15 cellular contexts compared by ENCODE assay signal in the genomic region with DNA sequence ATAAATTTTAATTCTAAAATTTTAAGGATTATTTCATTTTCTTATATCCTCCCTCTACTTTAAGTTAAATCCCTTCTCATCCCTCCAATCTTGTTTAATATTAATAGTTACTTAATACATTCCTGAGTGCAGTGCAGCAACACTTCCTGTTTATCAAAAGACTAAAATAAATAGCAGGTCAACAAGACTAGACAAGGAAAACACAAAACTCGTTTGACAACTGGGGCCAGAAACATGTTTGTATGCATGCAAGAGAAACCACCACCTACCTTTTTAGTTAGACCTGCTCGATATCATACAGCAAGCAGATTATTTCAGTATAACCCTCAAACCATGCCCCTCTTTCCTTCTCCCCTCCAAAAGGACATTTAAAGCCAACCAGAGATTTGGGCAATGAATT.
DNase-seq lines count a peak whose midpoint lies in the region; ATAC-seq and TF ChIP-seq lines count a peak whose summit lies in the region.
"Had no signal": no experiment of that assay in that cellular context is flagged by ENCODE, and none has a peak within 500 bp of the region (broad histone marks: within the 10 kb centered on the region; RNA-seq: fewer than 3 reads in every experiment).

No MANE protein-coding gene starts in this region.

- POLR2A ChIA-PET in Caco-2 (lab: Charles Lee) = no interaction called here
- POLR2A ChIA-PET in PC-3 (lab: Charles Lee; ENCODE audit: unreplicated experiment) = no interaction called here

- no peak for TF ChIP-seq CTCF in Caco-2 (IDR thresholded peaks at IDR 0.05; ENCODE audit: insufficient read depth in 1 of 2, low read depth in 1 of 2, low read length in 1 of 2, severe bottlenecking in 1 of 2, unreplicated experiment in 1 of 2)
- no peak for TF ChIP-seq CTCF in PC-3 (conservative IDR thresholded peaks at IDR 0.05; ENCODE audit: low read depth, low read length)
- TF ChIP-seq CTCF in epithelial cell of esophagus (IDR thresholded peaks at IDR 0.05; ENCODE audit: insufficient read depth, low read depth, low read length, missing control alignments) = no peak
- TF ChIP-seq CTCF in smooth muscle cell (IDR thresholded peaks at IDR 0.05; ENCODE audit: borderline replicate concordance, insufficient read depth, poor library complexity, severe bottlenecking) = no peak
- no peak for TF ChIP-seq CTCF in upper lobe of right lung (IDR thresholded peaks at IDR 0.05)

- H3K27me3 ChIP-seq in Caco-2 (replicated peaks; ENCODE audit: control insufficient read depth, insufficient read depth, low read length) (no peaks in the 10 kb centered on the region), PC-3 (ENCODE audit: low read length) (no peaks in the 10 kb centered on the region), smooth muscle cell (ENCODE audit: low read depth) (no peaks in the 10 kb centered on the region), upper lobe of right lung (no peaks in the 10 kb centered on the region)

- no peaks in the 10 kb centered on the region for H3K9me3 Mint-ChIP-seq in Caco-2 (ENCODE audit: unreplicated experiment)
- no peaks in the 10 kb centered on the region for H3K9me3 Mint-ChIP-seq in activated naive CD8-positive, alpha-beta T cell treated with anti-CD3 and anti-CD28 coated beads for 36 hours
- H3K9me3 Mint-ChIP-seq: H9 had no signal

- intact Hi-C loops in Caco-2 (cut with micrococcal nuclease; ENCODE audit: unreplicated experiment) = no loop called here
- intact Hi-C loops in PC-3 (cut with micrococcal nuclease) = no loop called here
- intact Hi-C loops in upper lobe of right lung (cut with DNase I) = no loop called here

- peaks cover 34% of the 10 kb centered on the region for H3K4me1 Mint-ChIP-seq in Caco-2 (ENCODE audit: low read depth, unreplicated experiment)
- H3K4me1 Mint-ChIP-seq in activated naive CD8-positive, alpha-beta T cell treated with anti-CD3 and anti-CD28 coated beads for 36 hours = no peaks in the 10 kb centered on the region

- H4K20me1 ChIP-seq in PC-3 (ENCODE audit: low read length) (peaks cover 15% of the 10 kb centered on the region), smooth muscle cell (ENCODE audit: low read depth) (peaks cover 90% of the 10 kb centered on the region)

- no peak overlapping the region for H3K4me3 ChIP-seq in Caco-2 (ENCODE audit: low read depth, low read length)
- no peak overlapping the region for H3K4me3 ChIP-seq in PC-3 (ENCODE audit: low read length)
- H3K4me3 ChIP-seq in epithelial cell of esophagus (ENCODE audit: low read length) = peak overlapping the region; percentile 38
- H3K4me3 ChIP-seq in smooth muscle cell = no peak overlapping the region
- no peak overlapping the region for H3K4me3 ChIP-seq in upper lobe of right lung

- ATAC-seq in PC-3 (no peak), upper lobe of right lung (no peak)

- DNase-seq in Caco-2 (no peak), PC-3 (peak; percentile 59), epithelial cell of esophagus (ENCODE audit: low read depth) (peak; percentile 91), smooth muscle cell (lab: John Stamatoyannopoulos, UW; ENCODE audit: unreplicated experiment) (no peak), upper lobe of right lung (no peak), retina (no peak)
- no peak for DNase-seq in activated naive CD8-positive, alpha-beta T cell treated with anti-CD3 and anti-CD28 coated beads for 36 hours
- DNase-seq: DMS79, H9, KBM-7, NCI-H1048, NCI-H2081 treated with DMSO at 0.1 percent for 48 hours, NCI-H2227 treated with DMSO at 0.1 percent for 48 hours, NCI-H524, SIG-M5 had no signal

- H3K27ac ChIP-seq in PC-3 (ENCODE audit: low read length) (no peak overlapping the region), smooth muscle cell (ENCODE audit: low read depth) (peak overlapping the region; percentile 66), upper lobe of right lung (no peak overlapping the region)

- no peak overlapping the region for H2AFZ ChIP-seq in PC-3 (ENCODE audit: low read length)
- no peak overlapping the region for H2AFZ ChIP-seq in smooth muscle cell (ENCODE audit: low read depth)

- H3K4me2 ChIP-seq in PC-3 (ENCODE audit: low read length) (peak overlapping the region; percentile 11), smooth muscle cell (no peak overlapping the region)

- no peak overlapping the region for H3K9ac ChIP-seq in PC-3 (ENCODE audit: low read length)
- no peak overlapping the region for H3K9ac ChIP-seq in smooth muscle cell (ENCODE audit: low read depth)

- H3K36me3 ChIP-seq in Caco-2 (ENCODE audit: control insufficient read depth, insufficient read depth, low read length) (no peaks in the 10 kb centered on the region), PC-3 (ENCODE audit: low read depth, low read length) (no peaks in the 10 kb centered on the region), smooth muscle cell (ENCODE audit: low read depth) (no peaks in the 10 kb centered on the region), upper lobe of right lung (no peaks in the 10 kb centered on the region)

- no peak overlapping the region for H3K4me3 Mint-ChIP-seq in Caco-2 (ENCODE audit: unreplicated experiment)
- H3K4me3 Mint-ChIP-seq in activated naive CD8-positive, alpha-beta T cell treated with anti-CD3 and anti-CD28 coated beads for 36 hours = no peak overlapping the region
- H3K4me3 Mint-ChIP-seq: H9 had no signal

- no peaks in the 10 kb centered on the region for H3K27me3 Mint-ChIP-seq in Caco-2 (ENCODE audit: insufficient read depth, unreplicated experiment)
- H3K27me3 Mint-ChIP-seq in activated naive CD8-positive, alpha-beta T cell treated with anti-CD3 and anti-CD28 coated beads for 36 hours = peaks cover 2% of the 10 kb centered on the region

- H3K79me2 ChIP-seq in PC-3 (ENCODE audit: low read length) (peaks cover 95% of the 10 kb centered on the region), smooth muscle cell (ENCODE audit: low read depth) (peaks cover 42% of the 10 kb centered on the region)

- no peaks in the 10 kb centered on the region for H3K9me3 ChIP-seq in Caco-2
- H3K9me3 ChIP-seq in PC-3 (ENCODE audit: low read length) = no peaks in the 10 kb centered on the region
- H3K9me3 ChIP-seq in smooth muscle cell (replicated peaks; ENCODE audit: low read depth) = no peaks in the 10 kb centered on the region
- H3K9me3 ChIP-seq in upper lobe of right lung = no peaks in the 10 kb centered on the region

- WGBS in smooth muscle cell (ENCODE audit: low lambda C conversion rate) = 76% methylated on average over 2 of the region's 2 CpGs

- H3K36me3 Mint-ChIP-seq in Caco-2 (ENCODE audit: insufficient read depth, unreplicated experiment) = peaks cover 5% of the 10 kb centered on the region
- H3K36me3 Mint-ChIP-seq in activated naive CD8-positive, alpha-beta T cell treated with anti-CD3 and anti-CD28 coated beads for 36 hours = no peaks in the 10 kb centered on the region

- CTCF ChIA-PET in Caco-2 (lab: Charles Lee) (no interaction called here), PC-3 (lab: Charles Lee) (no interaction called here)

- H3K4me1 ChIP-seq in Caco-2 (peaks cover 15% of the 10 kb centered on the region), PC-3 (ENCODE audit: insufficient read depth, low read length) (peaks cover 53% of the 10 kb centered on the region), smooth muscle cell (ENCODE audit: low read depth) (peaks cover 10% of the 10 kb centered on the region), upper lobe of right lung (peaks cover 7% of the 10 kb centered on the region)

- H3K27ac Mint-ChIP-seq in Caco-2 (ENCODE audit: unreplicated experiment) = peak overlapping the region; percentile 47
- no peak overlapping the region for H3K27ac Mint-ChIP-seq in activated naive CD8-positive, alpha-beta T cell treated with anti-CD3 and anti-CD28 coated beads for 36 hours
- H3K27ac Mint-ChIP-seq: H9 had no signal

- no peaks in the 10 kb centered on the region for H3K9me2 ChIP-seq in PC-3 (replicated peaks; ENCODE audit: low read length)

- H3F3A ChIP-seq in PC-3 (ENCODE audit: low read length, unreplicated experiment) (peaks cover under 1% of the 10 kb centered on the region), smooth muscle cell (ENCODE audit: low read depth) (no peaks in the 10 kb centered on the region)

- BruUV-seq in Caco-2 (replicated peaks; lab: Mats Ljungman, UMichigan) (no TSS peak), PC-3 (replicated peaks; lab: Mats Ljungman, UMichigan) (no TSS peak)

Comparison
In these comparisons a context has a peak if more than half of its experiments do, and no peak if none do; other contexts are left out.
1. DNase-seq: peak in PC-3 (single experiment) and epithelial cell of esophagus (single experiment); none in Caco-2 (0 of 2), smooth muscle cell (single experiment), activated naive CD8-positive, alpha-beta T cell treated with anti-CD3 and anti-CD28 coated beads for 36 hours (single experiment), upper lobe of right lung (single experiment) and retina (single experiment).